Comparison of ENCODE assay signal across 15 cellular contexts in the genomic region with DNA sequence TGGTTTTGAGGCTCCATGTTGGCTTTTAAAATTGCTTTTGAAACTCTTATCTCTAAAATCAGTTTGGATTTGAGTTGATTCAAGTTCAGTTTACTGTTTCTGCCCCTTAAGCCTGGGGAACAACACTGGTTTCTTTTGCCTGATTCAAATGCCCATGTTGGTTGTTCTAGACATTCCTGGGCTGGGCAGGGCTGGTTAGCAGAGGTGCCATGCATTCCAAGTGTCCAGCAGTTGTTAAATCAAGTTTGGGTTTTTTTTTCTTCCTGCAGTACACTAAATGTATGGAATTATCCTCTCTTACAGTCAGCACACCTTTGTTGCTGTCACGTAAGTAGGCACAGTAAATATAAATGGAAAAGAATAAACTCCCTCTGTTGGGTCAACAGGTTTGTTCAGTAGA.
A peak's percentile ranks its signal among the peaks of the same experiment; 100 is the strongest.
DNase-seq lines count a peak whose midpoint lies in the region; ATAC-seq and TF ChIP-seq lines count a peak whose summit lies in the region.
"Had no signal": no experiment of that assay in that cellular context is flagged by ENCODE, and none has a peak within 500 bp of the region (broad histone marks: within the 10 kb centered on the region; RNA-seq: fewer than 3 reads in every experiment).

No MANE protein-coding gene starts in this region.

- H3K27me3 Mint-ChIP-seq in HFFc6 (ENCODE audit: insufficient read depth) (no peaks in the 10 kb centered on the region), natural killer cell (ENCODE audit: low read depth in 2 of 2) (no peaks in the 10 kb centered on the region)
- H3K27me3 Mint-ChIP-seq in activated naive CD8-positive, alpha-beta T cell treated with anti-CD3 and anti-CD28 coated beads, Interleukin-2, amount 50 U/mL, for 24 hours, result no peaks in the 10 kb centered on the region
- H3K27me3 Mint-ChIP-seq: activated CD4-positive, alpha-beta T cell treated with anti-CD3 and anti-CD28 coated beads, Interleukin-2, amount 10 ng/mL, durations not matched to agents 7 days and 5 days; CD4-positive, CD25-positive, alpha-beta regulatory T cell had no signal

- no peak for TF ChIP-seq EP300 in upper lobe of left lung (IDR thresholded peaks at IDR 0.05)

- H3K27ac Mint-ChIP-seq in HFFc6 (peak overlapping the region; percentile 86), natural killer cell (no peak overlapping the region)
- H3K27ac Mint-ChIP-seq in activated naive CD8-positive, alpha-beta T cell treated with anti-CD3 and anti-CD28 coated beads, Interleukin-2, amount 50 U/mL, for 24 hours, result no peak overlapping the region
- H3K27ac Mint-ChIP-seq: activated CD4-positive, alpha-beta T cell treated with anti-CD3 and anti-CD28 coated beads, Interleukin-2, amount 10 ng/mL, durations not matched to agents 7 days and 5 days; activated T-cell treated with anti-CD3 and anti-CD28 coated beads, Interleukin-2, amount 50 U/mL, for 72 hours had no signal

- H3K36me3 ChIP-seq in ascending aorta, result no peaks in the 10 kb centered on the region
- peaks cover 8% of the 10 kb centered on the region for H3K36me3 ChIP-seq in lower lobe of right lung
- H3K36me3 ChIP-seq in upper lobe of left lung, result peaks cover 0 to 4% (median 0%) of the 10 kb centered on the region in 4 donors

- H3K36me3 Mint-ChIP-seq in HFFc6 (ENCODE audit: low read depth) (peaks cover 50% of the 10 kb centered on the region), natural killer cell (no peaks in the 10 kb centered on the region)
- H3K36me3 Mint-ChIP-seq in activated naive CD8-positive, alpha-beta T cell treated with anti-CD3 and anti-CD28 coated beads, Interleukin-2, amount 50 U/mL, for 24 hours (ENCODE audit: low read depth), result peaks cover 14% of the 10 kb centered on the region

- H3K4me3 Mint-ChIP-seq in HFFc6 (peak overlapping the region; percentile 35), natural killer cell (no peak overlapping the region)
- H3K4me3 Mint-ChIP-seq in activated naive CD8-positive, alpha-beta T cell treated with anti-CD3 and anti-CD28 coated beads, Interleukin-2, amount 50 U/mL, for 24 hours, result no peak overlapping the region
- H3K4me3 Mint-ChIP-seq: activated CD4-positive, alpha-beta T cell treated with anti-CD3 and anti-CD28 coated beads, Interleukin-2, amount 10 ng/mL, durations not matched to agents 7 days and 5 days; CD4-positive, CD25-positive, alpha-beta regulatory T cell had no signal

- no peaks in the 10 kb centered on the region for H3K27me3 ChIP-seq in ascending aorta
- no peaks in the 10 kb centered on the region for H3K27me3 ChIP-seq in lower lobe of right lung (ENCODE audit: low read depth)
- H3K27me3 ChIP-seq in upper lobe of left lung, result no peaks in the 10 kb centered on the region

- ATAC-seq in lower lobe of right lung (peak; percentile 76), upper lobe of left lung (ENCODE audit: low FRiP score in 2 of 2) (peak in 1 of 2 donors; percentile 70), natural killer cell (no peak)
- no peak for ATAC-seq in activated naive CD8-positive, alpha-beta T cell treated with anti-CD3 and anti-CD28 coated beads, Interleukin-2, amount 50 U/mL, for 24 hours
- ATAC-seq: activated T-cell treated with anti-CD3 and anti-CD28 coated beads, Interleukin-2, amount 50 U/mL, for 72 hours had no signal

- TF ChIP-seq POLR2A in upper lobe of left lung (IDR thresholded peaks at IDR 0.05), result no peak

- H3K4me1 ChIP-seq in ascending aorta (peaks cover 0 to 8% of the 10 kb centered on the region in 2 donors), lower lobe of right lung (peaks cover 22% of the 10 kb centered on the region), upper lobe of left lung (peaks cover 14 to 27% (median 22%) of the 10 kb centered on the region in 4 donors)

- H3K9me3 ChIP-seq in ascending aorta, result no peaks in the 10 kb centered on the region
- H3K9me3 ChIP-seq in lower lobe of right lung, result no peaks in the 10 kb centered on the region
- no peaks in the 10 kb centered on the region for H3K9me3 ChIP-seq in upper lobe of left lung

- H3K27ac ChIP-seq in ascending aorta, result peak overlapping the region; percentile 31 to 47
- peak overlapping the region; percentile 56 for H3K27ac ChIP-seq in lower lobe of right lung
- peak overlapping the region; percentile 48 to 66 (median 60) for H3K27ac ChIP-seq in upper lobe of left lung

- H3K4me3 ChIP-seq in ascending aorta, result no peak overlapping the region
- no peak overlapping the region for H3K4me3 ChIP-seq in lower lobe of right lung
- H3K4me3 ChIP-seq in upper lobe of left lung, result no peak overlapping the region

- intact Hi-C loops in ascending aorta (cut with DNase I) (no loop called here), lower lobe of right lung (cut with DNase I) (no loop called here), natural killer cell (cut with micrococcal nuclease) (no loop called here)

- DNase-seq in HFFc6, result peak; percentile 28
- no peak for DNase-seq in ascending aorta (ENCODE audit: low spot score in 2 of 2)
- no peak for DNase-seq in lower lobe of right lung
- peak in 1 of 2 donors; percentile 45 for DNase-seq in upper lobe of left lung
- no peak for DNase-seq in natural killer cell
- DNase-seq in activated naive CD8-positive, alpha-beta T cell treated with anti-CD3 and anti-CD28 coated beads, Interleukin-2, amount 50 U/mL, for 24 hours, result no peak
- DNase-seq in T1000 (lab: John Stamatoyannopoulos, UW), result no peak
- DNase-seq: activated CD4-positive, alpha-beta T cell treated with anti-CD3 and anti-CD28 coated beads, Interleukin-2, amount 10 ng/mL, durations not matched to agents 7 days and 5 days; activated T-cell treated with anti-CD3 and anti-CD28 coated beads, Interleukin-2, amount 50 U/mL, for 72 hours; CD4-positive, CD25-positive, alpha-beta regulatory T cell; NCI-H2029; NCI-H774; stimulated activated CD4-positive, alpha-beta T cell treated with anti-CD3 and anti-CD28 coated beads, Interleukin-1b, Interleukin-23, amount 100 ng/mL, for 48 hours; stimulated activated CD8-positive, alpha-beta memory T cell treated with anti-CD3 and anti-CD28 coated beads, Interleukin-4, amount 100 ng/mL, for 48 hours; T-helper 9 cell had no signal

- no peaks in the 10 kb centered on the region for H3K9me3 Mint-ChIP-seq in HFFc6
- H3K9me3 Mint-ChIP-seq in natural killer cell, result no peaks in the 10 kb centered on the region
- H3K9me3 Mint-ChIP-seq in activated naive CD8-positive, alpha-beta T cell treated with anti-CD3 and anti-CD28 coated beads, Interleukin-2, amount 50 U/mL, for 24 hours, result no peaks in the 10 kb centered on the region
- H3K9me3 Mint-ChIP-seq: activated CD4-positive, alpha-beta T cell treated with anti-CD3 and anti-CD28 coated beads, Interleukin-2, amount 10 ng/mL, durations not matched to agents 7 days and 5 days; activated T-cell treated with anti-CD3 and anti-CD28 coated beads, Interleukin-2, amount 50 U/mL, for 72 hours; CD4-positive, CD25-positive, alpha-beta regulatory T cell had no signal

- WGBS in upper lobe of left lung, 2 donors, result 80 to 84% methylated on average over 1 of the region's 1 CpG

- H3K4me1 Mint-ChIP-seq in HFFc6 (ENCODE audit: low read depth) (peaks cover 41% of the 10 kb centered on the region), natural killer cell (no peaks in the 10 kb centered on the region)
- peaks cover 4% of the 10 kb centered on the region for H3K4me1 Mint-ChIP-seq in activated naive CD8-positive, alpha-beta T cell treated with anti-CD3 and anti-CD28 coated beads, Interleukin-2, amount 50 U/mL, for 24 hours

- TF ChIP-seq CTCF in HFFc6 (IDR thresholded peaks at IDR 0.05), result no peak
- no peak for TF ChIP-seq CTCF in ascending aorta (IDR thresholded peaks at IDR 0.05)
- no peak for TF ChIP-seq CTCF in lower lobe of right lung (IDR thresholded peaks at IDR 0.05)
- TF ChIP-seq CTCF in upper lobe of left lung (IDR thresholded peaks at IDR 0.05), result no peak
- TF ChIP-seq CTCF in natural killer cell (IDR thresholded peaks at IDR 0.05), result no peak

Comparison
In these comparisons a context has a peak if more than half of its experiments do, and no peak if none do; other contexts are left out.
1. ATAC-seq: peak in lower lobe of right lung (2 of 2); none in natural killer cell (0 of 3) and activated naive CD8-positive, alpha-beta T cell treated with anti-CD3 and anti-CD28 coated beads, Interleukin-2, amount 50 U/mL, for 24 hours (single experiment).
2. Peak in every context shown above with its lines, with median percentiles within 50 percentile points of each other: H3K27ac ChIP-seq.